Comparison of ENCODE assay signal across 15 cellular contexts in the genomic region with DNA sequence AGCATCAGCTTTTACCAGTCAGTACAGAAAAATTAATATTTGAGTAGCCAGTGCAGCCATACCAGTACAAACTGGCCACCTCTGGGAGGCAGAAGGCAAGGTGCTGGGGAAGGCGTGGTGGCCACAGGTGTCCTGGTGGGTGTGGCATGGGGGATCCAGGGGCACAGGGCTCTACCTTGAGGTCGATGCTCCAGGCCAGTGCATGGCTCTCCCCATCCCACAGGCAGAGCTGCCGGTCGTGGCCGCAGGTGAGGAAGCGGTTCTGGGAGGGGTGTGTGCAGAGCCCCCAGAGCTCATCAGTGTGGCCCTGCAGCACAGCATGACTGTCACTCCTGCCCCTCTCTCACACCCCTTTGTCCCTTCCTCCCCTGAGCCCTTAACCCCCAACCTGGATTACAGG. TPM values are rescaled to one million over a fixed set of nuclear protein-coding genes. Genes with fewer than 3 reads are reported as not detected.
DNase-seq lines count a peak whose midpoint lies in the region; ATAC-seq and TF ChIP-seq lines count a peak whose summit lies in the region.
"Had no signal": no experiment of that assay in that cellular context is flagged by ENCODE, and none has a peak within 500 bp of the region (broad histone marks: within the 10 kb centered on the region; RNA-seq: fewer than 3 reads in every experiment).

No MANE protein-coding gene starts in this region.

- no peak overlapping the region for H3K27ac ChIP-seq in BLaER1
- H3K27ac ChIP-seq in gastroesophageal sphincter = no peak overlapping the region
- H3K27ac ChIP-seq: C4-2B had no signal

- H3K9me3 ChIP-seq in BLaER1 (no peaks in the 10 kb centered on the region), Caco-2 (no peaks in the 10 kb centered on the region), adipocyte (ENCODE audit: control insufficient read depth, low read length) (no peaks in the 10 kb centered on the region), gastroesophageal sphincter (no peaks in the 10 kb centered on the region)

- H3K4me1 Mint-ChIP-seq in Caco-2 (ENCODE audit: low read depth, unreplicated experiment) = peaks cover 51% of the 10 kb centered on the region

- H3K27me3 Mint-ChIP-seq in Caco-2 (ENCODE audit: insufficient read depth, unreplicated experiment) = no peaks in the 10 kb centered on the region
- H3K27me3 Mint-ChIP-seq: CD4-positive, alpha-beta memory T cell had no signal

- H3K4me1 ChIP-seq in BLaER1 (peaks cover 69% of the 10 kb centered on the region), Caco-2 (peaks cover 21% of the 10 kb centered on the region), adipocyte (ENCODE audit: control insufficient read depth, insufficient read depth, low read length) (peaks cover 21% of the 10 kb centered on the region), gastroesophageal sphincter (peaks cover 0 to 36% (median 6%) of the 10 kb centered on the region in 3 donors)

- POLR2A ChIA-PET in Caco-2 (lab: Charles Lee) = no interaction called here

- TF ChIP-seq POLR2A in gastroesophageal sphincter (IDR thresholded peaks at IDR 0.05) = no peak

- peak overlapping the region; percentile 56 for H3K27ac Mint-ChIP-seq in Caco-2 (ENCODE audit: unreplicated experiment)
- H3K27ac Mint-ChIP-seq: GM23338 had no signal

- H3K36me3 ChIP-seq in BLaER1 = peaks cover 58% of the 10 kb centered on the region
- 0 out of 2 replicates have a peak, but pooled peaks cover 3% of the 10 kb centered on the region for H3K36me3 ChIP-seq in Caco-2 (ENCODE audit: control insufficient read depth, insufficient read depth, low read length)
- H3K36me3 ChIP-seq in adipocyte (ENCODE audit: control insufficient read depth, insufficient read depth, low read length, severe bottlenecking) = peaks cover 54% of the 10 kb centered on the region
- H3K36me3 ChIP-seq in gastroesophageal sphincter = peaks cover 0 to 69% of the 10 kb centered on the region in 2 donors

- intact Hi-C loops in Caco-2 (cut with micrococcal nuclease; ENCODE audit: unreplicated experiment) (no loop called here), posterior vena cava (cut with DNase I) (no loop called here)

- no TSS peak for BruUV-seq in Caco-2 (replicated peaks; lab: Mats Ljungman, UMichigan)

- H3K4me3 Mint-ChIP-seq in Caco-2 (ENCODE audit: unreplicated experiment) = no peak overlapping the region
- H3K4me3 Mint-ChIP-seq: GM23338 had no signal

- no peak for TF ChIP-seq EP300 in gastroesophageal sphincter (IDR thresholded peaks at IDR 0.05)

- CTCF ChIA-PET in Caco-2 (lab: Charles Lee) = no interaction called here

- H3K27me3 ChIP-seq in BLaER1 (no peaks in the 10 kb centered on the region), Caco-2 (replicated peaks; ENCODE audit: control insufficient read depth, insufficient read depth, low read length) (no peaks in the 10 kb centered on the region), adipocyte (replicated peaks; ENCODE audit: control insufficient read depth, insufficient read depth, low read length) (no peaks in the 10 kb centered on the region), gastroesophageal sphincter (no peaks in the 10 kb centered on the region)

- ATAC-seq in gastroesophageal sphincter = no peak
- ATAC-seq: GM23338, HepG2 had no signal

- H3K9ac ChIP-seq in BLaER1 (no peak overlapping the region), adipocyte (ENCODE audit: low read length) (peak overlapping the region; percentile 34)

- no peak for TF ChIP-seq CTCF in Caco-2 (IDR thresholded peaks at IDR 0.05; ENCODE audit: insufficient read depth in 1 of 2, low read depth in 1 of 2, low read length in 1 of 2, severe bottlenecking in 1 of 2, unreplicated experiment in 1 of 2)
- TF ChIP-seq CTCF in gastroesophageal sphincter (IDR thresholded peaks at IDR 0.05) = no peak

- peaks cover 6% of the 10 kb centered on the region; the same call in 1 of the 2 replicates for H4K20me1 ChIP-seq in BLaER1

- H3K4me3 ChIP-seq in BLaER1 (no peak overlapping the region), Caco-2 (ENCODE audit: low read depth, low read length) (no peak overlapping the region), adipocyte (ENCODE audit: low read length) (no peak overlapping the region), gastroesophageal sphincter (no peak overlapping the region)
- H3K4me3 ChIP-seq: GM23338 had no signal

- H3K4me2 ChIP-seq in BLaER1 = peak overlapping the region; percentile 28; the same call in 1 of the 2 replicates

- peaks cover 56% of the 10 kb centered on the region for H3K36me3 Mint-ChIP-seq in Caco-2 (ENCODE audit: insufficient read depth, unreplicated experiment)

- H3K9me3 Mint-ChIP-seq in Caco-2 (ENCODE audit: unreplicated experiment) = no peaks in the 10 kb centered on the region
- H3K9me3 Mint-ChIP-seq: CD4-positive, alpha-beta memory T cell; GM23338 had no signal

- DNase-seq in Caco-2 (no peak), adipocyte (ENCODE audit: low read depth) (no peak), posterior vena cava (ENCODE audit: low spot score) (peak; percentile 80), NCI-H2029 (lab: John Stamatoyannopoulos, UW) (no peak), SHP77 treated with DMSO at 0.1 percent for 48 hours (lab: John Stamatoyannopoulos, UW) (no peak)
- DNase-seq: ACHN; CD4-positive, alpha-beta memory T cell; COR-L47; DND-41; GDM1 had no signal

- WGBS in gastroesophageal sphincter (ENCODE audit: low coverage in 1 of 2), 2 donors = 83 to 90% methylated on average over 2 to 6 of the region's 6 CpGs

RNA-seq across cellular contexts. Expression of a gene that starts 3.8 kb away (rescaled TPM):
- total RNA-seq in Caco-2 (2022) (134 and 135 TPM in 2 replicates), posterior vena cava (10 to 100 TPM; 56.5 to 67.2 TPM), gastroesophageal sphincter (10 to 100 TPM; 67.9 to 88.7 (median 85.6) TPM)

RNA-seq across cellular contexts. Expression of a gene that starts 7.1 kb away (rescaled TPM):
- total RNA-seq in Caco-2 (2022) (61.2 and 68.7 TPM in 2 replicates), posterior vena cava (10 to 100 TPM; 58.7 to 63.8 TPM), gastroesophageal sphincter (10 to 100 TPM; 25.4 to 36.7 (median 31.9) TPM)

RNA-seq across cellular contexts. Expression of a gene that starts 7.6 kb away (rescaled TPM):
- total RNA-seq in Caco-2 (2022) (1.1 and 1.3 TPM in 2 replicates), posterior vena cava (1 to 10 TPM; 7.1 to 9.7 TPM), gastroesophageal sphincter (10 to 100 TPM in 3 of 4 donors, 1 to 10 TPM in 1; 3.0 to 18.3 (median 10.7) TPM)

RNA-seq across cellular contexts. Expression of a gene that starts 14.1 kb away (rescaled TPM):
- total RNA-seq in Caco-2 (2022) (27.2 and 30.2 TPM in 2 replicates), posterior vena cava (10 to 100 TPM; 10.7 to 14.1 TPM), gastroesophageal sphincter (1 to 10 TPM; 3.8 to 9.6 (median 7.6) TPM)

RNA-seq across cellular contexts. Expression of a gene that starts 16.3 kb away (rescaled TPM):
- 37.2 and 37.6 TPM in 2 replicates for total RNA-seq in Caco-2 (2022)
- 10 to 100 TPM; 23.7 to 26.6 TPM for total RNA-seq in posterior vena cava
- total RNA-seq in gastroesophageal sphincter = 10 to 100 TPM; 11.4 to 25.8 (median 22.4) TPM
